Comparison of ENCODE assay signal across 10 cellular contexts in genomic region chr17:63116967-63117366, GRCh38.
DNase-seq lines count a peak whose midpoint lies in the region; ATAC-seq and TF ChIP-seq lines count a peak whose summit lies in the region.
"Had no signal": no experiment of that assay in that cellular context is flagged by ENCODE, and none has a peak within 500 bp of the region (broad histone marks: within the 10 kb centered on the region; RNA-seq: fewer than 3 reads in every experiment).

No MANE protein-coding gene starts in this region.

- DNase-seq in GM23248: peak; percentile 39
- peak; percentile 12 for DNase-seq in NCI-H2196 treated with DMSO at 0.1 percent for 48 hours (lab: John Stamatoyannopoulos, UW; ENCODE audit: unreplicated experiment)
- peak; percentile 66 for DNase-seq in epithelial cell of prostate (ENCODE audit: low read depth, low spot score)
- no peak for DNase-seq in activated T-cell treated with anti-CD3 and anti-CD28 coated beads, Interleukin-2, amount 50 U/mL, for 1 hour
- DNase-seq in AG08395 (ENCODE audit: low spot score): no peak
- no peak for DNase-seq in EL
- DNase-seq: activated naive CD4-positive, alpha-beta T cell; gastrocnemius medialis had no signal

- H2AFZ ChIP-seq in GM23248 (no peak overlapping the region), neural cell (ENCODE audit: low read depth, low read length) (peak overlapping the region; percentile 4)

- no peak overlapping the region for H3K27ac ChIP-seq in GM23248
- no peak overlapping the region for H3K27ac ChIP-seq in epithelial cell of prostate
- H3K27ac ChIP-seq in neural cell (ENCODE audit: low read length): peak overlapping the region; percentile 99
- H3K27ac ChIP-seq: gastrocnemius medialis had no signal

- H3K36me3 ChIP-seq in GM23248 (ENCODE audit: low read depth): no peaks in the 10 kb centered on the region
- no peaks in the 10 kb centered on the region for H3K36me3 ChIP-seq in neural cell (ENCODE audit: insufficient read depth, low read length)
- H3K36me3 ChIP-seq: gastrocnemius medialis had no signal

- H3K4me1 ChIP-seq in GM23248 (ENCODE audit: insufficient read depth): peaks cover 13% of the 10 kb centered on the region; the same call in 1 of the 2 replicates
- H3K4me1 ChIP-seq: gastrocnemius medialis had no signal

- no peak overlapping the region for H3K4me2 ChIP-seq in GM23248 (ENCODE audit: unreplicated experiment)
- peak overlapping the region; percentile 77 for H3K4me2 ChIP-seq in neural cell (ENCODE audit: low read length)

- H3K4me3 ChIP-seq in GM23248 (no peak overlapping the region), neural cell (ENCODE audit: low read length) (peak overlapping the region; percentile 69)
- H3K4me3 ChIP-seq: gastrocnemius medialis had no signal

- TF ChIP-seq EP300 in neural cell (conservative IDR thresholded peaks at IDR 0.05; ENCODE audit: poor library complexity, severe bottlenecking): peak; percentile 74

- H3K27me3 ChIP-seq in GM23248 (replicated peaks; ENCODE audit: insufficient read depth) (no peaks in the 10 kb centered on the region), neural cell (ENCODE audit: insufficient read depth, low read depth, low read length) (no peaks in the 10 kb centered on the region)
- H3K27me3 ChIP-seq: gastrocnemius medialis had no signal

- WGBS in GM23248 (ENCODE audit: low coverage in 1 of 2, low lambda C conversion rate in 2 of 2, missing lambda C conversion rate in 2 of 2), 2 experiments: 97 to 100% methylated on average over 4 of the region's 4 CpGs

- H3F3A ChIP-seq in GM23248 (ENCODE audit: insufficient read depth): peaks cover 11% of the 10 kb centered on the region; the same call in 1 of the 2 replicates
- peaks cover 11% of the 10 kb centered on the region for H3F3A ChIP-seq in neural cell (ENCODE audit: insufficient read depth, low read length, poor library complexity, severe bottlenecking)

- in situ Hi-C loops in GM23248 (cut with MboI): no loop called here

- ATAC-seq in HG02970 (IDR thresholded peaks at IDR 0.05; ENCODE audit: low FRiP score, unreplicated experiment): no peak
- ATAC-seq: gastrocnemius medialis had no signal

- peaks cover 97% of the 10 kb centered on the region for H3K79me2 ChIP-seq in GM23248 (ENCODE audit: insufficient read depth)
- peaks cover 66% of the 10 kb centered on the region for H3K79me2 ChIP-seq in neural cell (replicated peaks; ENCODE audit: insufficient read depth, low read length)

- H3K9me3 ChIP-seq in GM23248 (ENCODE audit: low read depth): no peaks in the 10 kb centered on the region
- H3K9me3 ChIP-seq in neural cell (ENCODE audit: low read length): no peaks in the 10 kb centered on the region
- H3K9me3 ChIP-seq: gastrocnemius medialis had no signal

- no peak for TF ChIP-seq CTCF in neural cell (IDR thresholded peaks at IDR 0.05; ENCODE audit: poor library complexity, severe bottlenecking)

- H3K9me2 ChIP-seq in GM23248 (ENCODE audit: insufficient read depth) (no peaks in the 10 kb centered on the region), neural cell (ENCODE audit: insufficient read depth, low read length) (no peaks in the 10 kb centered on the region)

- H3K9ac ChIP-seq in GM23248: no peak overlapping the region
- H3K9ac ChIP-seq in neural cell (ENCODE audit: low read length): peak overlapping the region; percentile 83

- TF ChIP-seq RAD21 in neural cell (conservative IDR thresholded peaks at IDR 0.05): peak; percentile 37

- H4K20me1 ChIP-seq in GM23248 (ENCODE audit: insufficient read depth): no peaks in the 10 kb centered on the region
- H4K20me1 ChIP-seq in neural cell (ENCODE audit: insufficient read depth): no peaks in the 10 kb centered on the region

TF ChIP-seq in neural cell, 6 proteins besides CTCF, POLR2A, EP300 and RAD21:
- TF ChIP-seq POLR2AphosphoS5 (IDR thresholded peaks at IDR 0.05) (peak; percentile 89), MXI1 (conservative IDR thresholded peaks at IDR 0.05; ENCODE audit: poor library complexity, severe bottlenecking) (no peak), TAF1 (IDR thresholded peaks at IDR 0.05; ENCODE audit: low read depth) (peak; percentile 27), SMC3 (conservative IDR thresholded peaks at IDR 0.05; ENCODE audit: poor library complexity) (peak; percentile 47), EZH2 (IDR thresholded peaks at IDR 0.05; ENCODE audit: borderline replicate concordance, insufficient read depth, low read length, poor library complexity, severe bottlenecking) (no peak)
- TF ChIP-seq, protein P1, sequence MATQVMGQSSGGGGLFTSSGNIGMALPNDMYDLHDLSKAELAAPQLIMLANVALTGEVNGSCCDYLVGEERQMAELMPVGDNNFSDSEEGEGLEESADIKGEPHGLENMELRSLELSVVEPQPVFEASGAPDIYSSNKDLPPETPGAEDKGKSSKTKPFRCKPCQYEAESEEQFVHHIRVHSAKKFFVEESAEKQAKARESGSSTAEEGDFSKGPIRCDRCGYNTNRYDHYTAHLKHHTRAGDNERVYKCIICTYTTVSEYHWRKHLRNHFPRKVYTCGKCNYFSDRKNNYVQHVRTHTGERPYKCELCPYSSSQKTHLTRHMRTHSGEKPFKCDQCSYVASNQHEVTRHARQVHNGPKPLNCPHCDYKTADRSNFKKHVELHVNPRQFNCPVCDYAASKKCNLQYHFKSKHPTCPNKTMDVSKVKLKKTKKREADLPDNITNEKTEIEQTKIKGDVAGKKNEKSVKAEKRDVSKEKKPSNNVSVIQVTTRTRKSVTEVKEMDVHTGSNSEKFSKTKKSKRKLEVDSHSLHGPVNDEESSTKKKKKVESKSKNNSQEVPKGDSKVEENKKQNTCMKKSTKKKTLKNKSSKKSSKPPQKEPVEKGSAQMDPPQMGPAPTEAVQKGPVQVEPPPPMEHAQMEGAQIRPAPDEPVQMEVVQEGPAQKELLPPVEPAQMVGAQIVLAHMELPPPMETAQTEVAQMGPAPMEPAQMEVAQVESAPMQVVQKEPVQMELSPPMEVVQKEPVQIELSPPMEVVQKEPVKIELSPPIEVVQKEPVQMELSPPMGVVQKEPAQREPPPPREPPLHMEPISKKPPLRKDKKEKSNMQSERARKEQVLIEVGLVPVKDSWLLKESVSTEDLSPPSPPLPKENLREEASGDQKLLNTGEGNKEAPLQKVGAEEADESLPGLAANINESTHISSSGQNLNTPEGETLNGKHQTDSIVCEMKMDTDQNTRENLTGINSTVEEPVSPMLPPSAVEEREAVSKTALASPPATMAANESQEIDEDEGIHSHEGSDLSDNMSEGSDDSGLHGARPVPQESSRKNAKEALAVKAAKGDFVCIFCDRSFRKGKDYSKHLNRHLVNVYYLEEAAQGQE (IDR thresholded peaks at IDR 0.05; ENCODE audit: borderline replicate concordance): peak; percentile 81

Comparison
In these comparisons a context has a peak if more than half of its experiments do, and no peak if none do; other contexts are left out.
1. DNase-seq: peak in GM23248 (single experiment), NCI-H2196 treated with DMSO at 0.1 percent for 48 hours (single experiment) and epithelial cell of prostate (single experiment); none in activated T-cell treated with anti-CD3 and anti-CD28 coated beads, Interleukin-2, amount 50 U/mL, for 1 hour (single experiment), AG08395 (single experiment) and EL (single experiment).